31 cellular contexts compared by ENCODE assay signal in genomic region chr12:71452006-71452405, GRCh38. TPM values are rescaled to one million over a fixed set of nuclear protein-coding genes. Genes with fewer than 3 reads are reported as not detected.
"Had no signal": no experiment of that assay in that cellular context is flagged by ENCODE, and none has a peak within 500 bp of the region (broad histone marks: within the 10 kb centered on the region; RNA-seq: fewer than 3 reads in every experiment).

No MANE protein-coding gene starts in this region.

- H3K27ac ChIP-seq: colonic mucosa, epithelial cell of prostate, esophagus squamous epithelium, gastrocnemius medialis, heart right ventricle, left lung, lower lobe of right lung had no signal

- H3K36me3 ChIP-seq: colonic mucosa, esophagus squamous epithelium, gastrocnemius medialis, heart right ventricle, left lung, lower lobe of right lung had no signal

- DNase-seq: colonic mucosa; cortex of kidney; effector CD8-positive, alpha-beta T cell; effector memory CD8-positive, alpha-beta T cell; endodermal cell; erythroblast; esophagus squamous epithelium; foreskin fibroblast; foreskin melanocyte; gastrocnemius medialis; glutamatergic neuron; head of caudate nucleus; heart right ventricle; hippocampal formation; immature natural killer cell; left cardiac atrium; left lung; left ventricle myocardium superior; lower lobe of right lung; mesenchymal stem cell; mucosa of descending colon had no signal

- ATAC-seq: effector memory CD8-positive, alpha-beta T cell; esophagus mucosa; gastrocnemius medialis; heart right ventricle; left cardiac atrium; left lung; left ventricle myocardium superior; lower lobe of right lung; mucosa of descending colon had no signal

- H3K4me1 ChIP-seq: colonic mucosa, esophagus squamous epithelium, heart right ventricle, left lung, lower lobe of right lung had no signal

- FAIRE-seq: endometrium, islet of Langerhans, keratinocyte had no signal

- H3K4me3 ChIP-seq: colonic mucosa, esophagus squamous epithelium, gastrocnemius medialis, heart right ventricle, left lung, lower lobe of right lung, mucosa of descending colon had no signal

- H3K9me3 ChIP-seq: colonic mucosa, esophagus squamous epithelium, gastrocnemius medialis, heart right ventricle, left lung, lower lobe of right lung, mucosa of descending colon had no signal

- H3K27me3 ChIP-seq: colonic mucosa, gastrocnemius medialis, left lung had no signal

RNA-seq across cellular contexts. Expression of gene LGR5, which starts 12.4 kb away (rescaled TPM):
- total RNA-seq: dermis microvascular lymphatic vessel endothelial cell, esophagus mucosa, glomerular endothelial cell, kidney epithelial cell, left ventricle myocardium superior, lung microvascular endothelial cell, myocyte had no signal
- polyA plus RNA-seq: immature natural killer cell had no signal
